In genomic region chr18:52277785-52278184, GRCh38 we compare ENCODE assay signal across 23 cellular contexts.
"Had no signal": no experiment of that assay in that cellular context is flagged by ENCODE, and none has a peak within 500 bp of the region (broad histone marks: within the 10 kb centered on the region; RNA-seq: fewer than 3 reads in every experiment).

No MANE protein-coding gene starts in this region.

- H3K4me1 ChIP-seq: heart left ventricle, lower lobe of right lung, right atrium auricular region, spleen, tibial nerve, vagina had no signal

- H3K9me3 ChIP-seq: heart left ventricle, lower lobe of right lung, ovary, right atrium auricular region, spleen, tibial nerve, vagina had no signal

- H3K4me3 ChIP-seq: heart left ventricle, lower lobe of right lung, ovary, right atrium auricular region, skin epidermis, spleen, tibial nerve, vagina had no signal

- H3K36me3 ChIP-seq: heart left ventricle, lower lobe of right lung, ovary, right atrium auricular region, spleen, tibial nerve, vagina had no signal

- ATAC-seq: heart left ventricle; left ventricle myocardium superior; lower lobe of right lung; natural killer cell; sciatic nerve; stimulated activated memory B cell treated with anti-CD40 and anti-IgM and Interleukin-4, amounts not matched to agents 10 μg/mL and 1 μg/mL and 100 μg/mL, for 72 hours; stimulated activated naive CD8-positive, alpha-beta T cell treated with anti-CD3 and anti-CD28 coated beads, Interleukin-15, amount 100 ng/mL, for 72 hours had no signal

- H3K27me3 ChIP-seq: heart left ventricle, ovary, right atrium auricular region, spleen, tibial nerve, vagina had no signal

- DNase-seq: heart left ventricle; hypothalamus; immature natural killer cell; kidney; left ventricle myocardium superior; lower lobe of right lung; mammary epithelial cell; mesenchymal stem cell; naive B cell; natural killer cell; ovary; spleen; stimulated activated CD4-positive, alpha-beta T cell treated with anti-CD3 and anti-CD28 coated beads, Interleukin-4, amount 100 ng/mL, for 24 hours; stimulated activated CD8-positive, alpha-beta memory T cell treated with anti-CD3 and anti-CD28 coated beads, Interleukin-4, amount 100 ng/mL, for 48 hours; stimulated activated naive CD4-positive, alpha-beta T cell treated with Interleukin-2 at 50 U/mL for 16 hours; stimulated activated naive CD8-positive, alpha-beta T cell treated with anti-CD3 and anti-CD28 coated beads, Interleukin-15, amount 100 ng/mL, for 72 hours; substantia nigra had no signal

- H3K27ac ChIP-seq: heart left ventricle, lower lobe of right lung, ovary, right atrium auricular region, skin epidermis, spleen, tibial nerve, vagina had no signal
